ENCODE assay signal across 1 cellular context in genomic region chr2:96167407-96168013, GRCh38.
TF ChIP-seq lines count a peak whose summit lies in the region.

No MANE protein-coding gene starts in this region.

TF ChIP-seq in GM12878, 131 proteins besides CTCF, POLR2A, EP300 and RAD21 (continues in another document):
- TF ChIP-seq CREB1 (IDR thresholded peaks at IDR 0.05; ENCODE audit: low read depth) (no peak), HCFC1 (IDR thresholded peaks at IDR 0.05; ENCODE audit: low read length) (no peak), RB1 (IDR thresholded peaks at IDR 0.05; ENCODE audit: borderline replicate concordance) (no peak), E2F4 (IDR thresholded peaks at IDR 0.05; ENCODE audit: low read depth, low read length) (no peak), IRF3 (IDR thresholded peaks at IDR 0.05) (no peak), MYC (IDR thresholded peaks at IDR 0.05; ENCODE audit: insufficient read depth, insufficient read length, insufficient replicate concordance, low read length, severe bottlenecking) (no peak), STAT1 (conservative IDR thresholded peaks at IDR 0.05) (no peak), ASH2L (IDR thresholded peaks at IDR 0.05; ENCODE audit: borderline replicate concordance, low read depth) (no peak), ZBTB11 (CRISPR knock-in tag; IDR thresholded peaks at IDR 0.05) (no peak), JUND (IDR thresholded peaks at IDR 0.05; ENCODE audit: low read depth, low read length) (no peak), DPF2 (IDR thresholded peaks at IDR 0.05) (0 out of 2 replicates have a peak, but pooled peaks have one; percentile 22), EZH2 (IDR thresholded peaks at IDR 0.05; ENCODE audit: borderline replicate concordance, control insufficient read depth, low read depth, low read length) (no peak), ZSCAN29 (IDR thresholded peaks at IDR 0.05) (no peak), SUPT20H (IDR thresholded peaks at IDR 0.05; ENCODE audit: borderline replicate concordance, control insufficient read depth, low read depth, low read length) (no peak), ZNF24 (IDR thresholded peaks at IDR 0.05) (no peak), KDM1A (IDR thresholded peaks at IDR 0.05; ENCODE audit: borderline replicate concordance) (no peak), ATF2 (IDR thresholded peaks at IDR 0.05; ENCODE audit: low read length) (no peak), ATF7 (IDR thresholded peaks at IDR 0.05; ENCODE audit: low read depth) (peak; percentile 62), EGR1 (IDR thresholded peaks at IDR 0.05; ENCODE audit: borderline replicate concordance in 1 of 2, low read depth in 2 of 2, low read length in 2 of 2) (no peak), TCF3 (IDR thresholded peaks at IDR 0.05; ENCODE audit: borderline replicate concordance, insufficient read depth, low read depth, low read length) (no peak), PML (IDR thresholded peaks at IDR 0.05; ENCODE audit: low read length) (no peak), ESRRA (IDR thresholded peaks at IDR 0.05; ENCODE audit: low read length) (no peak), BRCA1 (IDR thresholded peaks at IDR 0.05; ENCODE audit: low read depth, low read length) (no peak), ZNF687 (IDR thresholded peaks at IDR 0.05) (0 out of 2 replicates have a peak, but pooled peaks have one; percentile 17), MEF2A (IDR thresholded peaks at IDR 0.05; ENCODE audit: insufficient read depth, low read depth, low read length) (no peak), CBFB (IDR thresholded peaks at IDR 0.05; ENCODE audit: low read depth) (no peak), CEBPB (IDR thresholded peaks at IDR 0.05; ENCODE audit: borderline replicate concordance in 1 of 2, low read depth in 2 of 2, low read length in 2 of 2) (no peak), ZNF274 (IDR thresholded peaks at IDR 0.05; ENCODE audit: insufficient read depth, insufficient read length) (no peak), ETV6 (conservative IDR thresholded peaks at IDR 0.05 in 1 of 2, IDR thresholded peaks at IDR 0.05 in 1 of 2; ENCODE audit: borderline replicate concordance in 1 of 2, low read depth in 1 of 2) (no peak), NR2C2 (IDR thresholded peaks at IDR 0.05; ENCODE audit: borderline replicate concordance, control insufficient read depth, insufficient read length, low read depth) (no peak), ELK1 (IDR thresholded peaks at IDR 0.05; ENCODE audit: low read depth, low read length) (no peak), CEBPZ (IDR thresholded peaks at IDR 0.05; ENCODE audit: low read depth, low read length) (no peak), MTA2 (IDR thresholded peaks at IDR 0.05; ENCODE audit: low read depth) (peak; percentile 72), CHD4 (IDR thresholded peaks at IDR 0.05) (no peak), ZNF622 (IDR thresholded peaks at IDR 0.05) (no peak), POLR2AphosphoS2 (IDR thresholded peaks at IDR 0.05; ENCODE audit: low read depth, low read length) (no peak), RELA (IDR thresholded peaks at IDR 0.05; ENCODE audit: borderline replicate concordance, partially characterized antibody) (no peak), JUNB (IDR thresholded peaks at IDR 0.05) (0 out of 2 replicates have a peak, but pooled peaks have one; percentile 23), SMAD5 (IDR thresholded peaks at IDR 0.05; ENCODE audit: low read depth) (no peak), SIN3A (IDR thresholded peaks at IDR 0.05; ENCODE audit: low read depth, low read length) (no peak), TARDBP (IDR thresholded peaks at IDR 0.05; ENCODE audit: borderline replicate concordance) (no peak), NFIC (IDR thresholded peaks at IDR 0.05; ENCODE audit: low read depth, low read length) (no peak), TAF1 (IDR thresholded peaks at IDR 0.05; ENCODE audit: borderline replicate concordance, low read depth, low read length) (no peak), WRNIP1 (IDR thresholded peaks at IDR 0.05; ENCODE audit: borderline replicate concordance, low read depth, low read length) (no peak), IKZF1 (conservative IDR thresholded peaks at IDR 0.05) (peak; percentile 49), MTA3 (IDR thresholded peaks at IDR 0.05; ENCODE audit: borderline replicate concordance, low read length) (no peak), MEF2B (IDR thresholded peaks at IDR 0.05; ENCODE audit: partially characterized antibody, poor library complexity, severe bottlenecking) (peak; percentile 39), NFYA (IDR thresholded peaks at IDR 0.05; ENCODE audit: borderline replicate concordance, low read depth, low read length) (no peak), IKZF2 (IDR thresholded peaks at IDR 0.05) (peak; percentile 54 to 59; a peak in 2 of 4 replicates), GATAD2B (conservative IDR thresholded peaks at IDR 0.05; ENCODE audit: low read depth) (no peak)
